8 cellular contexts compared by ENCODE assay signal in genomic region chr17:44556854-44557606, GRCh38. TPM values are rescaled to one million over a fixed set of nuclear protein-coding genes. Genes with fewer than 3 reads are reported as not detected.
DNase-seq lines count a peak whose midpoint lies in the region; ATAC-seq, FAIRE-seq and TF ChIP-seq lines count a peak whose summit lies in the region.

Gene FZD2 (plus strand): TSS chr17:44557484. CDS start chr17:44557689, 205 bp downstream.

- H3K9me3 ChIP-seq in Loucy (ENCODE audit: insufficient read depth, low read depth, low read length) (no peaks in the 10 kb centered on the region), osteoblast (ENCODE audit: low read depth, low read length) (no peaks in the 10 kb centered on the region)

- peaks cover 59% of the 10 kb centered on the region for H3K27me3 Mint-ChIP-seq in activated naive CD8-positive, alpha-beta T cell treated with anti-CD3 and anti-CD28 coated beads, Interleukin-2, amount 50 U/mL, for 24 hours

- H3K27me3 ChIP-seq in Loucy (ENCODE audit: insufficient read depth, low read length, poor library complexity, severe bottlenecking) (no peaks in the 10 kb centered on the region), osteoblast (ENCODE audit: insufficient read depth, low read length) (no peaks in the 10 kb centered on the region)

- peak within 1 kb of the TSS; percentile 77 for H3K27ac Mint-ChIP-seq in activated naive CD8-positive, alpha-beta T cell treated with anti-CD3 and anti-CD28 coated beads, Interleukin-2, amount 50 U/mL, for 24 hours

- peaks cover 22% of the 10 kb centered on the region for H3K4me1 Mint-ChIP-seq in activated naive CD8-positive, alpha-beta T cell treated with anti-CD3 and anti-CD28 coated beads, Interleukin-2, amount 50 U/mL, for 24 hours

- ATAC-seq in activated naive CD8-positive, alpha-beta T cell treated with anti-CD3 and anti-CD28 coated beads, Interleukin-2, amount 50 U/mL, for 24 hours, result peak; percentile 84
- ATAC-seq in Right ventricle myocardium superior (ENCODE audit: poor library complexity), result peak; percentile 97

- POLR2A ChIA-PET in RWPE1 (lab: Yijun Ruan, JAX; ENCODE audit: low non-redundant PET), result interaction anchor here (0.5 to 0.7 kb wide), 2 partner anchors 17 to 77 kb away, joined by 3 to 4 read pairs; no protein-coding TSS in a partner anchor

- H3K9me3 Mint-ChIP-seq in activated naive CD8-positive, alpha-beta T cell treated with anti-CD3 and anti-CD28 coated beads, Interleukin-2, amount 50 U/mL, for 24 hours, result no peaks in the 10 kb centered on the region

- H3K36me3 ChIP-seq in Loucy (ENCODE audit: insufficient read depth, low read length), result no peaks in the 10 kb centered on the region
- peaks cover 7% of the 10 kb centered on the region for H3K36me3 ChIP-seq in osteoblast (ENCODE audit: insufficient read depth, low read length)

- H3K4me3 ChIP-seq in Loucy (ENCODE audit: low read length, poor library complexity, severe bottlenecking) (peak within 1 kb of the TSS; percentile 80), osteoblast (ENCODE audit: insufficient read depth, low read length) (peak within 1 kb of the TSS; percentile 87)

- DNase-seq in activated naive CD4-positive, alpha-beta T cell treated with Interleukin-2 at 50 U/mL for 16 hours, result peak; percentile 42
- DNase-seq in activated naive CD4-positive, alpha-beta T cell (lab: John Stamatoyannopoulos, UW), result no peak
- DNase-seq in RWPE1 (ENCODE audit: low spot score), result peak; percentile 97
- DNase-seq in activated naive CD8-positive, alpha-beta T cell treated with anti-CD3 and anti-CD28 coated beads, Interleukin-2, amount 50 U/mL, for 24 hours, result peak; percentile 65
- peak; percentile 91 for DNase-seq in Right ventricle myocardium superior
- peak; percentile 100 for DNase-seq in osteoblast (ENCODE audit: insufficient read length, low spot score, missing footprints)
- peak; percentile 97 for DNase-seq in urothelium cell line (ENCODE audit: low spot score)

- peaks cover 30% of the 10 kb centered on the region for H3K79me2 ChIP-seq in Loucy (ENCODE audit: insufficient read depth, low read length)
- peaks cover 16% of the 10 kb centered on the region for H3K79me2 ChIP-seq in osteoblast (ENCODE audit: insufficient read depth, low read length)

- H2AFZ ChIP-seq in Loucy (ENCODE audit: low read length), result peak within 1 kb of the TSS; percentile 91
- H2AFZ ChIP-seq in osteoblast (ENCODE audit: low read length), result peak within 1 kb of the TSS; percentile 84

- no peaks in the 10 kb centered on the region for H3K36me3 Mint-ChIP-seq in activated naive CD8-positive, alpha-beta T cell treated with anti-CD3 and anti-CD28 coated beads, Interleukin-2, amount 50 U/mL, for 24 hours (ENCODE audit: low read depth)

- H4K20me1 ChIP-seq in Loucy (ENCODE audit: insufficient read depth, low read length, poor library complexity, severe bottlenecking) (peaks cover 5% of the 10 kb centered on the region), osteoblast (ENCODE audit: insufficient read depth, low read length) (peaks cover 14% of the 10 kb centered on the region)

- H3K4me2 ChIP-seq in Loucy (ENCODE audit: low read depth, low read length, poor library complexity, severe bottlenecking) (peak within 1 kb of the TSS; percentile 73), osteoblast (ENCODE audit: insufficient read depth, low read length) (peak within 1 kb of the TSS; percentile 89)

- peak within 1 kb of the TSS; percentile 91 for H3K9ac ChIP-seq in Loucy (ENCODE audit: low read depth, low read length, poor library complexity, severe bottlenecking)

- intact Hi-C loops in Right ventricle myocardium superior (cut with DNase I), result no loop called here

- CTCF ChIA-PET in RWPE1 (lab: Yijun Ruan, JAX), result interaction anchor here (0.7 to 0.8 kb wide), 3 partner anchors 20 to 195 kb away, joined by 3 to 5 read pairs (median 4); no protein-coding TSS in a partner anchor

- H3K4me3 Mint-ChIP-seq in activated naive CD8-positive, alpha-beta T cell treated with anti-CD3 and anti-CD28 coated beads, Interleukin-2, amount 50 U/mL, for 24 hours, result peak within 1 kb of the TSS; percentile 81

- FAIRE-seq in urothelium cell line (lab: Jason Lieb, UNC), result peak; percentile 37

- H3K9me2 ChIP-seq in Loucy (replicated peaks; ENCODE audit: low read depth, low read length), result no peaks in the 10 kb centered on the region

- H3K4me1 ChIP-seq in Loucy (ENCODE audit: insufficient read depth, low read length, poor library complexity, severe bottlenecking), result peaks cover 45% of the 10 kb centered on the region
- H3K4me1 ChIP-seq in osteoblast (ENCODE audit: insufficient read depth, low read length), result peaks cover 25% of the 10 kb centered on the region

- H3F3A ChIP-seq in Loucy (ENCODE audit: low read depth), result no peaks in the 10 kb centered on the region

- TF ChIP-seq CTCF in Loucy (conservative IDR thresholded peaks at IDR 0.05; ENCODE audit: low read length), result no peak
- TF ChIP-seq CTCF in RWPE1 (conservative IDR thresholded peaks at IDR 0.05; ENCODE audit: low read depth), result no peak
- no peak for TF ChIP-seq CTCF in osteoblast (IDR thresholded peaks at IDR 0.05; ENCODE audit: extremely low read depth, low read depth, low read length)

- H3K27ac ChIP-seq in RWPE1 (peak within 1 kb of the TSS; percentile 87), osteoblast (ENCODE audit: low read depth, low read length) (peak within 1 kb of the TSS; percentile 80)

RNA-seq across cellular contexts. Expression of gene FZD2, which starts in this region (rescaled TPM):
- total RNA-seq in Right ventricle myocardium superior (2.6 TPM), osteoblast (15.9 and 23.9 TPM in 2 replicates)

Comparison
In these comparisons a context has a peak if more than half of its experiments do, and no peak if none do; other contexts are left out.
1. DNase-seq: peak in activated naive CD4-positive, alpha-beta T cell treated with Interleukin-2 at 50 U/mL for 16 hours (single experiment), RWPE1 (single experiment), activated naive CD8-positive, alpha-beta T cell treated with anti-CD3 and anti-CD28 coated beads, Interleukin-2, amount 50 U/mL, for 24 hours (single experiment), Right ventricle myocardium superior (single experiment), osteoblast (single experiment) and urothelium cell line (single experiment); none in activated naive CD4-positive, alpha-beta T cell (0 of 4).